Comparison of ENCODE assay signal across 1 cellular context in the genomic region with DNA sequence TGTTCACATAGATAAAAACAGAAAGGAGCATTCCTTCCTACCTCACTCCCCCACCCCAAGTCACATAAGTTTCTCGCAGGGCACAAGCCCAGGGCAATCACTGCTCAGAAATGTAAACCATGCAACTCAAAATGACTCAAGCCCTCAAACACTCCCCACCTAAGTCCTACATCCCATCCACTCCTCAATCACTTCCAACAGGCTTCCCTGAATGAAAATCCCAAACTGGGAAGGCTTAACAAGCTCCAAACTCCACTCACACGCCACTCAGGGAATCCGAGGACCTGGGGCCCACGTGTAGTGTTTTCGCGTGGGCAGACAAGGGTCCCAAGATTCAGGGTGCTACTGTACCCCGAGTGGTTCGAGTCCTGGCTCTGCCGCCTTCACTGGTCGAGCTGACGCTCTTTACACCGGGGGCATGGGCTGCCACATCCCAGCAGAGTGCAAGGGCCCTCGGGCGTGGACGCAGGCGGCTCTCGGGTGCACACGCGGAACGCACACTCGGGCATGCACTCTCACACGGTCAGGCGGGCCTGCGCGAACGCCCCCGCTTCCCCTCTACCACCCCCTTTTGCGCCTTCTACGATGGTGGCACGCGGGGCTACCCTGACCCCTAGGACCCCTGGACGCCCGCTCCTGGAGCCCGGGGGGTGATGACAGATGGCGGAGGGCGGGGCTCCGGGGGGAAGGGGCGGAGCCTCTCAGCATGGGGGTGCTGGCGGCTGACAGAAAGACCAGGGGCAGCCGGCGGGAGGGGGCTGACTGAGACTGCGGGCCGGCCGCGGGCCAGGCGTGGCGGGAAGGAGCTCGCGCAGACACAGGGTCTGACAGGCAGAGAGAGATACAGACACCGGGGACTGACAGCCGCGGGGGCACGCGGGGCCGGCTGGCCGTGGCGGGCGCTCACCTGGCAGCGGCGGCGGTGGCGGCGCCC.
TF ChIP-seq lines count a peak whose summit lies in the region.

No MANE protein-coding gene starts in this region.

TF ChIP-seq in HepG2, 621 proteins besides CTCF, POLR2A, EP300 and RAD21 (continued from another document and continues in another):
- 0 out of 2 replicates have a peak, but pooled peaks have one; percentile 25 for TF ChIP-seq ZNF180 (CRISPR knock-in tag; IDR thresholded peaks at IDR 0.05; ENCODE audit: borderline replicate concordance, low read depth)
- 0 out of 2 replicates have a peak, but pooled peaks have one; percentile 71 for TF ChIP-seq ZSCAN31 (CRISPR knock-in tag; IDR thresholded peaks at IDR 0.05; ENCODE audit: low read depth)
- TF ChIP-seq TSC22D2 (CRISPR knock-in tag; IDR thresholded peaks at IDR 0.05; ENCODE audit: borderline replicate concordance), result no peak
- TF ChIP-seq ZNF550 (CRISPR knock-in tag; IDR thresholded peaks at IDR 0.05; ENCODE audit: borderline replicate concordance), result peak; percentile 99
- TF ChIP-seq ZNF775 (CRISPR knock-in tag; IDR thresholded peaks at IDR 0.05; ENCODE audit: borderline replicate concordance), result no peak
- peak; percentile 70 for TF ChIP-seq ZNF781 (CRISPR knock-in tag; IDR thresholded peaks at IDR 0.05; ENCODE audit: borderline replicate concordance, not compliant biosample characterization)
- TF ChIP-seq ZHX1 (CRISPR knock-in tag; IDR thresholded peaks at IDR 0.05; ENCODE audit: low read depth), result peak; percentile 85
- TF ChIP-seq IRF2 (CRISPR knock-in tag; IDR thresholded peaks at IDR 0.05), result peak; percentile 78; the same call in 1 of the 2 replicates
- TF ChIP-seq HNRNPH1 (optimal IDR thresholded peaks at IDR 0.05; ENCODE audit: low read depth, low read length), result no peak
- peak; percentile 60; the same call in 1 of the 2 replicates for TF ChIP-seq ZNF251 (CRISPR knock-in tag; IDR thresholded peaks at IDR 0.05)
- TF ChIP-seq, protein P1, sequence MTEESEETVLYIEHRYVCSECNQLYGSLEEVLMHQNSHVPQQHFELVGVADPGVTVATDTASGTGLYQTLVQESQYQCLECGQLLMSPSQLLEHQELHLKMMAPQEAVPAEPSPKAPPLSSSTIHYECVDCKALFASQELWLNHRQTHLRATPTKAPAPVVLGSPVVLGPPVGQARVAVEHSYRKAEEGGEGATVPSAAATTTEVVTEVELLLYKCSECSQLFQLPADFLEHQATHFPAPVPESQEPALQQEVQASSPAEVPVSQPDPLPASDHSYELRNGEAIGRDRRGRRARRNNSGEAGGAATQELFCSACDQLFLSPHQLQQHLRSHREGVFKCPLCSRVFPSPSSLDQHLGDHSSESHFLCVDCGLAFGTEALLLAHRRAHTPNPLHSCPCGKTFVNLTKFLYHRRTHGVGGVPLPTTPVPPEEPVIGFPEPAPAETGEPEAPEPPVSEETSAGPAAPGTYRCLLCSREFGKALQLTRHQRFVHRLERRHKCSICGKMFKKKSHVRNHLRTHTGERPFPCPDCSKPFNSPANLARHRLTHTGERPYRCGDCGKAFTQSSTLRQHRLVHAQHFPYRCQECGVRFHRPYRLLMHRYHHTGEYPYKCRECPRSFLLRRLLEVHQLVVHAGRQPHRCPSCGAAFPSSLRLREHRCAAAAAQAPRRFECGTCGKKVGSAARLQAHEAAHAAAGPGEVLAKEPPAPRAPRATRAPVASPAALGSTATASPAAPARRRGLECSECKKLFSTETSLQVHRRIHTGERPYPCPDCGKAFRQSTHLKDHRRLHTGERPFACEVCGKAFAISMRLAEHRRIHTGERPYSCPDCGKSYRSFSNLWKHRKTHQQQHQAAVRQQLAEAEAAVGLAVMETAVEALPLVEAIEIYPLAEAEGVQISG (CRISPR knock-in tag; IDR thresholded peaks at IDR 0.05), result peak; percentile 46; the same call in 1 of the 2 replicates
- TF ChIP-seq, protein P2, sequence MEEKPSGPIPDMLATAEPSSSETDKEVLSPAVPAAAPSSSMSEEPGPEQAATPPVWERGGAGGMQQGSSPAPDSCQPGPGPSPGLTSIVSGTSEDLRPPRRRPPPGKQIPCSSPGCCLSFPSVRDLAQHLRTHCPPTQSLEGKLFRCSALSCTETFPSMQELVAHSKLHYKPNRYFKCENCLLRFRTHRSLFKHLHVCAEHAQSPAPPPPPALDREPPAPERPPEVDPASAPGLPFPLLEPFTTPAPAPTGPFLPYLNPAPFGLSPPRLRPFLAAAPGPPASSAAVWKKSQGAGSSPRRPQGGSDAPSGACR (CRISPR knock-in tag; IDR thresholded peaks at IDR 0.05), result peak; percentile 78
- no peak for TF ChIP-seq SMC3 (IDR thresholded peaks at IDR 0.05; ENCODE audit: low read length)
- TF ChIP-seq NAIF1 (CRISPR knock-in tag; IDR thresholded peaks at IDR 0.05; ENCODE audit: borderline replicate concordance), result no peak
- peak; percentile 65 for TF ChIP-seq XRCC5 (optimal IDR thresholded peaks at IDR 0.05; ENCODE audit: low read length)
- TF ChIP-seq IKZF1 (IDR thresholded peaks at IDR 0.05), result no peak
- TF ChIP-seq ARNTL (CRISPR knock-in tag; IDR thresholded peaks at IDR 0.05), result 0 out of 2 replicates have a peak, but pooled peaks have one; percentile 37
- peak; percentile 82; the same call in 2 of the 3 replicates for TF ChIP-seq MXI1 (IDR thresholded peaks at IDR 0.05; ENCODE audit: borderline replicate concordance, low read depth, low read length)
- TF ChIP-seq NR2C2 (CRISPR knock-in tag; IDR thresholded peaks at IDR 0.05; ENCODE audit: borderline replicate concordance), result peak; percentile 63; the same call in 1 of the 2 replicates
- TF ChIP-seq ZMYM3 (CRISPR knock-in tag; IDR thresholded peaks at IDR 0.05), result peak; percentile 78
- TF ChIP-seq, protein P3, sequence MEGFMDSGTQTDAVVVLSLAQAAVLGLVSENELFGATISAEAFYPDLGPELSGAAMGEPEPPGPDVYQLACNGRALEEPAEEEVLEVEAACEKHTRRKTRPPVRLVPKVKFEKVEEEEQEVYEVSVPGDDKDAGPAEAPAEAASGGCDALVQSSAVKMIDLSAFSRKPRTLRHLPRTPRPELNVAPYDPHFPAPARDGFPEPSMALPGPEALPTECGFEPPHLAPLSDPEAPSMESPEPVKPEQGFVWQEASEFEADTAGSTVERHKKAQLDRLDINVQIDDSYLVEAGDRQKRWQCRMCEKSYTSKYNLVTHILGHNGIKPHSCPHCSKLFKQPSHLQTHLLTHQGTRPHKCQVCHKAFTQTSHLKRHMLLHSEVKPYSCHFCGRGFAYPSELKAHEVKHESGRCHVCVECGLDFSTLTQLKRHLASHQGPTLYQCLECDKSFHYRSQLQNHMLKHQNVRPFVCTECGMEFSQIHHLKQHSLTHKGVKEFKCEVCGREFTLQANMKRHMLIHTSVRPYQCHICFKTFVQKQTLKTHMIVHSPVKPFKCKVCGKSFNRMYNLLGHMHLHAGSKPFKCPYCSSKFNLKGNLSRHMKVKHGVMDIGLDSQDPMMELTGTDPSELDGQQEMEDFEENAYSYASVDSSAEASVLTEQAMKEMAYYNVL (CRISPR knock-in tag; IDR thresholded peaks at IDR 0.05; ENCODE audit: borderline replicate concordance), result peak; percentile 62; the same call in 1 of the 2 replicates
- TF ChIP-seq ZSCAN9 (CRISPR knock-in tag; IDR thresholded peaks at IDR 0.05; ENCODE audit: borderline replicate concordance), result no peak
- TF ChIP-seq HNRNPK (IDR thresholded peaks at IDR 0.05; ENCODE audit: low read depth, low read length, poor library complexity, severe bottlenecking), result peak; percentile 9
- 0 out of 2 replicates have a peak, but pooled peaks have one; percentile 54 for TF ChIP-seq HOXA5 (CRISPR knock-in tag; IDR thresholded peaks at IDR 0.05)
- TF ChIP-seq MTA3 (CRISPR knock-in tag; IDR thresholded peaks at IDR 0.05), result no peak
- no peak for TF ChIP-seq TEAD2 (CRISPR knock-in tag; IDR thresholded peaks at IDR 0.05)
- peak; percentile 87; the same call in 1 of the 2 replicates for TF ChIP-seq HNF1B (CRISPR knock-in tag; IDR thresholded peaks at IDR 0.05)
- 0 out of 2 replicates have a peak, but pooled peaks have one; percentile 63 for TF ChIP-seq AHR (CRISPR knock-in tag; IDR thresholded peaks at IDR 0.05)
- TF ChIP-seq REL (CRISPR knock-in tag; conservative IDR thresholded peaks at IDR 0.05), result peak; percentile 82
- TF ChIP-seq GABPB1 (CRISPR knock-in tag; IDR thresholded peaks at IDR 0.05), result peak; percentile 78; the same call in 1 of the 2 replicates
- peak; percentile 44 for TF ChIP-seq TAF15 (IDR thresholded peaks at IDR 0.05; ENCODE audit: low read depth, low read length, poor library complexity, severe bottlenecking)
- TF ChIP-seq ZNF552 (CRISPR knock-in tag; IDR thresholded peaks at IDR 0.05; ENCODE audit: borderline replicate concordance), result peak; percentile 79; the same call in 1 of the 2 replicates
- peak; percentile 50 for TF ChIP-seq POGK (CRISPR knock-in tag; conservative IDR thresholded peaks at IDR 0.05)
- peak; percentile 74 for TF ChIP-seq GATAD2A (CRISPR knock-in tag; IDR thresholded peaks at IDR 0.05)
- no peak for TF ChIP-seq SP1 (IDR thresholded peaks at IDR 0.05)
- TF ChIP-seq SP1 (CRISPR knock-in tag; IDR thresholded peaks at IDR 0.05), result peak; percentile 55; the same call in 1 of the 2 replicates
- peak; percentile 12; the same call in 1 of the 2 replicates for TF ChIP-seq CREBL2 (CRISPR knock-in tag; IDR thresholded peaks at IDR 0.05; ENCODE audit: borderline replicate concordance)
- peak; percentile 71; the same call in 1 of the 2 replicates for TF ChIP-seq ZKSCAN5 (CRISPR knock-in tag; IDR thresholded peaks at IDR 0.05)
- no peak for TF ChIP-seq FOXA1 (IDR thresholded peaks at IDR 0.05)
- TF ChIP-seq FOXA1 (CRISPR knock-in tag; IDR thresholded peaks at IDR 0.05), result 0 out of 2 replicates have a peak, but pooled peaks have one; percentile 1
- no peak for TF ChIP-seq ONECUT2 (CRISPR knock-in tag; IDR thresholded peaks at IDR 0.05)
- peak; percentile 49; the same call in 1 of the 2 replicates for TF ChIP-seq YEATS2 (CRISPR knock-in tag; IDR thresholded peaks at IDR 0.05; ENCODE audit: borderline replicate concordance)
- TF ChIP-seq AGO2 (optimal IDR thresholded peaks at IDR 0.05; ENCODE audit: low read depth, low read length), result peak; percentile 49
- peak; percentile 77; the same call in 1 of the 2 replicates for TF ChIP-seq ZNF296 (CRISPR knock-in tag; conservative IDR thresholded peaks at IDR 0.05)
- TF ChIP-seq SOX6 (IDR thresholded peaks at IDR 0.05), result no peak
- TF ChIP-seq SOX6 (CRISPR knock-in tag; IDR thresholded peaks at IDR 0.05), result peak; percentile 9; the same call in 1 of the 2 replicates
- TF ChIP-seq KLF16 (CRISPR knock-in tag; IDR thresholded peaks at IDR 0.05), result no peak; a peak in 1 of 4 replicates
- 0 out of 2 replicates have a peak, but pooled peaks have one; percentile 60 for TF ChIP-seq MAF1 (CRISPR knock-in tag; IDR thresholded peaks at IDR 0.05; ENCODE audit: borderline replicate concordance)
- TF ChIP-seq HOXA7 (CRISPR knock-in tag; IDR thresholded peaks at IDR 0.05), result no peak
- 0 out of 2 replicates have a peak, but pooled peaks have one; percentile 38 for TF ChIP-seq ZZZ3 (CRISPR knock-in tag; IDR thresholded peaks at IDR 0.05; ENCODE audit: borderline replicate concordance)
- TF ChIP-seq NONO (IDR thresholded peaks at IDR 0.05), result no peak
- TF ChIP-seq NONO (CRISPR knock-in tag; conservative IDR thresholded peaks at IDR 0.05), result peak; percentile 86
- TF ChIP-seq ZNF556 (CRISPR knock-in tag; IDR thresholded peaks at IDR 0.05; ENCODE audit: borderline replicate concordance), result peak; percentile 74; the same call in 1 of the 2 replicates
